ENCODE assay signal across 2 cellular contexts in genomic region chr3:148698190-148698806, GRCh38.
A peak's percentile ranks its signal among the peaks of the same experiment; 100 is the strongest.
TF ChIP-seq lines count a peak whose summit lies in the region.

No MANE protein-coding gene starts in this region.

TF ChIP-seq in IMR-90, 13 proteins besides CTCF, POLR2A, EP300 and RAD21:
- TF ChIP-seq FOS (IDR thresholded peaks at IDR 0.05; ENCODE audit: low read depth, low read length) (no peak), NFE2L2 (IDR thresholded peaks at IDR 0.05; ENCODE audit: low read depth, low read length) (no peak), SMC3 (IDR thresholded peaks at IDR 0.05; ENCODE audit: low read depth, low read length) (no peak), MAFK (IDR thresholded peaks at IDR 0.05; ENCODE audit: low read depth, low read length) (no peak), CHD1 (IDR thresholded peaks at IDR 0.05; ENCODE audit: low read depth, low read length) (no peak), MAZ (IDR thresholded peaks at IDR 0.05; ENCODE audit: borderline replicate concordance, low read depth, low read length) (no peak), BHLHE40 (IDR thresholded peaks at IDR 0.05; ENCODE audit: low read depth, low read length) (no peak), MXI1 (IDR thresholded peaks at IDR 0.05; ENCODE audit: borderline replicate concordance, low read depth, low read length) (no peak), USF2 (IDR thresholded peaks at IDR 0.05; ENCODE audit: low read depth, low read length) (no peak), ELK1 (IDR thresholded peaks at IDR 0.05; ENCODE audit: borderline replicate concordance, low read depth, low read length) (no peak), RFX5 (IDR thresholded peaks at IDR 0.05; ENCODE audit: low read depth, low read length) (no peak), RCOR1 (IDR thresholded peaks at IDR 0.05; ENCODE audit: insufficient replicate concordance, low read length) (no peak), CEBPB (IDR thresholded peaks at IDR 0.05; ENCODE audit: low read depth, low read length) (no peak)

TF ChIP-seq in endothelial cell of umbilical vein, 7 proteins besides CTCF, POLR2A, EP300 and RAD21:
- TF ChIP-seq EZH2 (IDR thresholded peaks at IDR 0.05; ENCODE audit: borderline replicate concordance, low read depth, low read length, severe bottlenecking), result peak; percentile 25
- no peak for TF ChIP-seq FOS (IDR thresholded peaks at IDR 0.05; ENCODE audit: borderline replicate concordance, insufficient read depth, low read length)
